In genomic region chrX:53723381-53723780, GRCh38 we compare ENCODE assay signal across 32 cellular contexts.
"Had no signal": no experiment of that assay in that cellular context is flagged by ENCODE, and none has a peak within 500 bp of the region (broad histone marks: within the 10 kb centered on the region; RNA-seq: fewer than 3 reads in every experiment).

No MANE protein-coding gene starts in this region.

- H3K4me1 ChIP-seq: colonic mucosa, esophagus muscularis mucosa, foreskin keratinocyte, gastroesophageal sphincter, heart left ventricle, left lung, pancreas, right lobe of liver, stomach, testis, tibial artery, upper lobe of left lung had no signal

- H3K36me3 Mint-ChIP-seq: mesothelial cell of epicardium, naive B cell had no signal

- H3K4me2 ChIP-seq: hepatocyte had no signal

- H3K36me3 ChIP-seq: colonic mucosa, esophagus muscularis mucosa, gastroesophageal sphincter, heart left ventricle, left lung, neutrophil, pancreas, right lobe of liver, stomach, tibial artery, upper lobe of left lung had no signal

- H3K79me2 ChIP-seq: hepatocyte had no signal

- H3K27ac Mint-ChIP-seq: dendritic cell treated with granulocyte-macrophage colony-stimulating factor and Interleukin-4, amounts not matched to agents 40 ng/mL and 50 ng/mL, for 4 days; endodermal cell; mesothelial cell of epicardium; progenitor cell of endocrine pancreas had no signal

- H3K27me3 ChIP-seq: colonic mucosa, esophagus muscularis mucosa, foreskin keratinocyte, gastroesophageal sphincter, heart left ventricle, hepatocyte, left lung, neutrophil, pancreas, right lobe of liver, stomach, testis, tibial artery, upper lobe of left lung had no signal

- H3K9me3 Mint-ChIP-seq: dendritic cell treated with granulocyte-macrophage colony-stimulating factor and Interleukin-4, amounts not matched to agents 40 ng/mL and 50 ng/mL, for 4 days had no signal

- H3K4me3 ChIP-seq: colonic mucosa, esophagus muscularis mucosa, gastroesophageal sphincter, heart left ventricle, hepatocyte, left lung, mucosa of descending colon, pancreas, right lobe of liver, stomach, testis, tibial artery, upper lobe of left lung had no signal

- H3K27me3 Mint-ChIP-seq: dendritic cell treated with granulocyte-macrophage colony-stimulating factor and Interleukin-4, amounts not matched to agents 40 ng/mL and 50 ng/mL, for 4 days; naive B cell; progenitor cell of endocrine pancreas had no signal

- ATAC-seq: foreskin keratinocyte; gastroesophageal sphincter; heart left ventricle; left cardiac atrium; left lung; mucosa of descending colon; natural killer cell treated with Interleukin-12 subunit alpha and Interleukin-12 subunit beta and Interleukin-15 and Interleukin-18, amount 100 ng/mL, for 72 hours; pancreas; right lobe of liver had no signal

- FAIRE-seq: islet of Langerhans, pancreas, small intestine, urothelium cell line had no signal

- H3K27ac ChIP-seq: colonic mucosa, esophagus muscularis mucosa, foreskin keratinocyte, gastroesophageal sphincter, heart left ventricle, hepatocyte, left lung, neutrophil, pancreas, right lobe of liver, stomach, testis, tibial artery, upper lobe of left lung had no signal

- H2AFZ ChIP-seq: hepatocyte had no signal

- H3K9me3 ChIP-seq: colonic mucosa, esophagus muscularis mucosa, gastroesophageal sphincter, heart left ventricle, left lung, mucosa of descending colon, neutrophil, pancreas, right lobe of liver, stomach, testis, tibial artery, upper lobe of left lung had no signal

- H3K4me3 Mint-ChIP-seq: dendritic cell treated with granulocyte-macrophage colony-stimulating factor and Interleukin-4, amounts not matched to agents 40 ng/mL and 50 ng/mL, for 4 days; endodermal cell; mesothelial cell of epicardium; naive B cell; natural killer cell treated with Interleukin-12 subunit alpha and Interleukin-12 subunit beta and Interleukin-15 and Interleukin-18, amount 100 ng/mL, for 72 hours; neural crest cell had no signal

- H3K4me1 Mint-ChIP-seq: endodermal cell, mesothelial cell of epicardium, neural crest cell had no signal

- DNase-seq: colonic mucosa; effector CD8-positive, alpha-beta T cell; endodermal cell; foreskin keratinocyte; heart left ventricle; left cardiac atrium; left lung; mesenchymal stem cell; mucosa of descending colon; naive B cell; pancreas; right lobe of liver; small intestine; stimulated activated CD4-positive, alpha-beta T cell treated with anti-CD3 and anti-CD28 coated beads, Interleukin-1b, Interleukin-23, amount 100 ng/mL, for 48 hours; stimulated activated CD4-positive, alpha-beta T cell treated with anti-CD3 and anti-CD28 coated beads, Interleukin-4, amount 100 ng/mL, for 1 hour; stimulated activated CD8-positive, alpha-beta memory T cell treated with anti-CD3 and anti-CD28 coated beads, Interleukin-4, amount 100 ng/mL, for 48 hours; stimulated activated naive CD4-positive, alpha-beta T cell treated with Interleukin-2 at 50 U/mL for 16 hours; stomach; testis; tibial artery; upper lobe of left lung had no signal
